2 cellular contexts compared by ENCODE assay signal in genomic region chr14:104292084-104292970, GRCh38.
TF ChIP-seq lines count a peak whose summit lies in the region.

No MANE protein-coding gene starts in this region.

TF ChIP-seq in HepG2, 621 proteins besides CTCF, POLR2A, EP300 and RAD21:
- TF ChIP-seq PAF1 (CRISPR knock-in tag; IDR thresholded peaks at IDR 0.05) (no peak), MNT (IDR thresholded peaks at IDR 0.05) (no peak), ZNF331 (CRISPR knock-in tag; IDR thresholded peaks at IDR 0.05) (no peak), ZNF530 (CRISPR knock-in tag; IDR thresholded peaks at IDR 0.05; ENCODE audit: low read depth) (no peak), ZNF382 (CRISPR knock-in tag; IDR thresholded peaks at IDR 0.05; ENCODE audit: borderline replicate concordance) (no peak), ZNF343 (CRISPR knock-in tag; IDR thresholded peaks at IDR 0.05) (no peak), ZNF609 (CRISPR knock-in tag; IDR thresholded peaks at IDR 0.05; ENCODE audit: borderline replicate concordance) (no peak), ZNF629 (CRISPR knock-in tag; conservative IDR thresholded peaks at IDR 0.05) (no peak), HNF1B (CRISPR knock-in tag; IDR thresholded peaks at IDR 0.05) (no peak), HMGXB3 (CRISPR knock-in tag; IDR thresholded peaks at IDR 0.05; ENCODE audit: borderline replicate concordance) (no peak)
TF ChIP-seq in HepG2: peak in this region for 0.

TF ChIP-seq in H1, 55 proteins besides CTCF, POLR2A, EP300 and RAD21:
- TF ChIP-seq PHF8 (conservative IDR thresholded peaks at IDR 0.05; ENCODE audit: low read depth, low read length) (no peak), FOSL1 (IDR thresholded peaks at IDR 0.05; ENCODE audit: insufficient read depth, low read depth, low read length) (no peak), EZH2 (IDR thresholded peaks at IDR 0.05; ENCODE audit: low read depth, low read length, severe bottlenecking) (no peak)
